In genomic region chr15:56940388-56940787, GRCh38 we compare ENCODE assay signal across 2 cellular contexts.
TF ChIP-seq lines count a peak whose summit lies in the region.

No MANE protein-coding gene starts in this region.

TF ChIP-seq in HepG2, 621 proteins besides CTCF, POLR2A, EP300 and RAD21:
- TF ChIP-seq TEAD2 (CRISPR knock-in tag; IDR thresholded peaks at IDR 0.05) (no peak), ZNF512 (CRISPR knock-in tag; IDR thresholded peaks at IDR 0.05) (peak; percentile 58; the same call in 1 of the 2 replicates), PCBP2 (optimal IDR thresholded peaks at IDR 0.05; ENCODE audit: low read depth, low read length, poor library complexity, severe bottlenecking) (peak; percentile 55)
- TF ChIP-seq, protein P1, sequence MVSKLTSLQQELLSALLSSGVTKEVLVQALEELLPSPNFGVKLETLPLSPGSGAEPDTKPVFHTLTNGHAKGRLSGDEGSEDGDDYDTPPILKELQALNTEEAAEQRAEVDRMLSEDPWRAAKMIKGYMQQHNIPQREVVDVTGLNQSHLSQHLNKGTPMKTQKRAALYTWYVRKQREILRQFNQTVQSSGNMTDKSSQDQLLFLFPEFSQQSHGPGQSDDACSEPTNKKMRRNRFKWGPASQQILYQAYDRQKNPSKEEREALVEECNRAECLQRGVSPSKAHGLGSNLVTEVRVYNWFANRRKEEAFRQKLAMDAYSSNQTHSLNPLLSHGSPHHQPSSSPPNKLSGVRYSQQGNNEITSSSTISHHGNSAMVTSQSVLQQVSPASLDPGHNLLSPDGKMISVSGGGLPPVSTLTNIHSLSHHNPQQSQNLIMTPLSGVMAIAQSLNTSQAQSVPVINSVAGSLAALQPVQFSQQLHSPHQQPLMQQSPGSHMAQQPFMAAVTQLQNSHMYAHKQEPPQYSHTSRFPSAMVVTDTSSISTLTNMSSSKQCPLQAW (CRISPR knock-in tag; IDR thresholded peaks at IDR 0.05), result no peak

TF ChIP-seq in K562, 482 proteins besides CTCF, POLR2A, EP300 and RAD21:
- TF ChIP-seq GATA2 (CRISPR knock-in tag; IDR thresholded peaks at IDR 0.05) (no peak), ZNF740 (CRISPR knock-in tag; IDR thresholded peaks at IDR 0.05) (no peak), ZNF740 (tag; IDR thresholded peaks at IDR 0.05) (no peak), PHF21A (IDR thresholded peaks at IDR 0.05; ENCODE audit: borderline replicate concordance, low read depth) (no peak), ARHGAP35 (IDR thresholded peaks at IDR 0.05; ENCODE audit: partially characterized antibody) (peak; percentile 22), ZNF512 (tag; IDR thresholded peaks at IDR 0.05) (peak; percentile 62), HCFC1 (IDR thresholded peaks at IDR 0.05; ENCODE audit: low read depth, low read length) (no peak), HDAC1 (IDR thresholded peaks at IDR 0.05) (0 out of 4 replicates have a peak, but pooled peaks of 1 of the 2 experiments have one; percentile 14), TFAP4 (CRISPR knock-in tag; IDR thresholded peaks at IDR 0.05; ENCODE audit: borderline replicate concordance) (no peak), KDM2B (CRISPR knock-in tag; IDR thresholded peaks at IDR 0.05) (no peak), HLTF (IDR thresholded peaks at IDR 0.05) (0 out of 2 replicates have a peak, but pooled peaks have one; percentile 43), SP1 (CRISPR knock-in tag; IDR thresholded peaks at IDR 0.05) (no peak), TOE1 (IDR thresholded peaks at IDR 0.05; ENCODE audit: borderline replicate concordance) (peak; percentile 23; the same call in 1 of the 2 replicates), TOE1 (CRISPR knock-in tag; IDR thresholded peaks at IDR 0.05; ENCODE audit: borderline replicate concordance, low read depth) (no peak), PHB2 (IDR thresholded peaks at IDR 0.05; ENCODE audit: low read depth) (no peak), RBM14 (IDR thresholded peaks at IDR 0.05; ENCODE audit: borderline replicate concordance, insufficient read depth, low read depth, low read length) (no peak), THRB (CRISPR knock-in tag; conservative IDR thresholded peaks at IDR 0.05) (peak; percentile 37; the same call in 1 of the 2 replicates)
- TF ChIP-seq, protein P2, sequence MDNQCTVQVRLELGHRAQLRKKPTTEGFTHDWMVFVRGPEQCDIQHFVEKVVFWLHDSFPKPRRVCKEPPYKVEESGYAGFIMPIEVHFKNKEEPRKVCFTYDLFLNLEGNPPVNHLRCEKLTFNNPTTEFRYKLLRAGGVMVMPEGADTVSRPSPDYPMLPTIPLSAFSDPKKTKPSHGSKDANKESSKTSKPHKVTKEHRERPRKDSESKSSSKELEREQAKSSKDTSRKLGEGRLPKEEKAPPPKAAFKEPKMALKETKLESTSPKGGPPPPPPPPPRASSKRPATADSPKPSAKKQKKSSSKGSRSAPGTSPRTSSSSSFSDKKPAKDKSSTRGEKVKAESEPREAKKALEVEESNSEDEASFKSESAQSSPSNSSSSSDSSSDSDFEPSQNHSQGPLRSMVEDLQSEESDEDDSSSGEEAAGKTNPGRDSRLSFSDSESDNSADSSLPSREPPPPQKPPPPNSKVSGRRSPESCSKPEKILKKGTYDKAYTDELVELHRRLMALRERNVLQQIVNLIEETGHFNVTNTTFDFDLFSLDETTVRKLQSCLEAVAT (IDR thresholded peaks at IDR 0.05), result 0 out of 4 replicates have a peak, but pooled peaks of 1 of the 2 experiments have one; percentile 27
- TF ChIP-seq, protein P3, sequence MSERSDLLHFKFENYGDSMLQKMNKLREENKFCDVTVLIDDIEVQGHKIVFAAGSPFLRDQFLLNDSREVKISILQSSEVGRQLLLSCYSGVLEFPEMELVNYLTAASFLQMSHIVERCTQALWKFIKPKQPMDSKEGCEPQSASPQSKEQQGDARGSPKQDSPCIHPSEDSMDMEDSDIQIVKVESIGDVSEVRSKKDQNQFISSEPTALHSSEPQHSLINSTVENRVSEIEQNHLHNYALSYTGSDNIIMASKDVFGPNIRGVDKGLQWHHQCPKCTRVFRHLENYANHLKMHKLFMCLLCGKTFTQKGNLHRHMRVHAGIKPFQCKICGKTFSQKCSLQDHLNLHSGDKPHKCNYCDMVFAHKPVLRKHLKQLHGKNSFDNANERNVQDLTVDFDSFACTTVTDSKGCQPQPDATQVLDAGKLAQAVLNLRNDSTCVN (CRISPR knock-in tag; IDR thresholded peaks at IDR 0.05), result peak; percentile 65; the same call in 1 of the 2 replicates
- TF ChIP-seq, protein P4, sequence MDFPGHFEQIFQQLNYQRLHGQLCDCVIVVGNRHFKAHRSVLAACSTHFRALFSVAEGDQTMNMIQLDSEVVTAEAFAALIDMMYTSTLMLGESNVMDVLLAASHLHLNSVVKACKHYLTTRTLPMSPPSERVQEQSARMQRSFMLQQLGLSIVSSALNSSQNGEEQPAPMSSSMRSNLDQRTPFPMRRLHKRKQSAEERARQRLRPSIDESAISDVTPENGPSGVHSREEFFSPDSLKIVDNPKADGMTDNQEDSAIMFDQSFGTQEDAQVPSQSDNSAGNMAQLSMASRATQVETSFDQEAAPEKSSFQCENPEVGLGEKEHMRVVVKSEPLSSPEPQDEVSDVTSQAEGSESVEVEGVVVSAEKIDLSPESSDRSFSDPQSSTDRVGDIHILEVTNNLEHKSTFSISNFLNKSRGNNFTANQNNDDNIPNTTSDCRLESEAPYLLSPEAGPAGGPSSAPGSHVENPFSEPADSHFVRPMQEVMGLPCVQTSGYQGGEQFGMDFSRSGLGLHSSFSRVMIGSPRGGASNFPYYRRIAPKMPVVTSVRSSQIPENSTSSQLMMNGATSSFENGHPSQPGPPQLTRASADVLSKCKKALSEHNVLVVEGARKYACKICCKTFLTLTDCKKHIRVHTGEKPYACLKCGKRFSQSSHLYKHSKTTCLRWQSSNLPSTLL (IDR thresholded peaks at IDR 0.05), result 0 out of 2 replicates have a peak, but pooled peaks have one; percentile 34
